In the genomic region with DNA sequence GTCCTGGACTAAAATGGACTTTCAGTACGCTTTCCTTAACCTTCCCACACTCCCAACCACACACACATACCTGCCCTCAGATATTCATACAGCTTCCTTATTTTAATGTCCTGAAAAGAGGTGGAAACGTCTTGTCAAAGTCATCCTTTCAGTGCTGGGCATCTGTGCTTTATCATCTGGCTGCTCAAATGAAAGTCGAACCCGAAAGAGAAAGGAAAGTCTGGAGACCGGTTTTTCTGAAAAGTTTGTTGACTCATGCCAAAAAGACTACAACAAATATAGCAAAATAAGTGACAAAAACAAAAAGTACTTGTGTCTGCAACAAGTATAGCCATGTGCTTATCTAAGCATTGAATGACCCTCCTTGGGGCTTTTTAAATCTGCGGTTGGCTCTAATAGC, we compare ENCODE assay signal across 10 cellular contexts. TPM values are rescaled to one million over a fixed set of nuclear protein-coding genes. Genes with fewer than 3 reads are reported as not detected.
"Had no signal": no experiment of that assay in that cellular context is flagged by ENCODE, and none has a peak within 500 bp of the region (broad histone marks: within the 10 kb centered on the region; RNA-seq: fewer than 3 reads in every experiment).

No MANE protein-coding gene starts in this region.

RNA-seq across cellular contexts. Expression of a gene that starts 18.1 kb away (rescaled TPM):
- total RNA-seq: cardiac muscle cell had no signal
- polyA plus RNA-seq: cardiac muscle cell had no signal

RNA-seq across cellular contexts. Expression of a gene that starts 28.3 kb away (rescaled TPM):
- total RNA-seq: cardiac muscle cell had no signal

RNA-seq across cellular contexts. Expression of a gene that starts 40.3 kb away (rescaled TPM):
- total RNA-seq: activated B cell treated with CpG ODN at 0.5 μM for 24 hours; activated CD8-positive, alpha-beta T cell treated with anti-CD3 and anti-CD28 coated beads for 36 hours; activated T-cell treated with anti-CD3 and anti-CD28 coated beads, Interleukin-2, amount 50 U/mL, for 4 hours; activated T-helper 17 cell treated with anti-CD3 and anti-CD28 coated beads, Interleukin-2, amount 50 U/mL, for 72 hours; body of pancreas; cardiac muscle cell; dermis microvascular lymphatic vessel endothelial cell; endothelial cell of umbilical vein; gastrocnemius medialis; T-helper 17 cell had no signal
- polyA plus RNA-seq: cardiac muscle cell, endothelial cell of umbilical vein had no signal
